ENCODE assay signal across 9 cellular contexts in genomic region chr2:230793573-230794359, GRCh38.
DNase-seq lines count a peak whose midpoint lies in the region; FAIRE-seq and TF ChIP-seq lines count a peak whose summit lies in the region.
"Had no signal": no experiment of that assay in that cellular context is flagged by ENCODE, and none has a peak within 500 bp of the region (broad histone marks: within the 10 kb centered on the region; RNA-seq: fewer than 3 reads in every experiment).

No MANE protein-coding gene starts in this region.

- no peak for TF ChIP-seq POLR2A in GM12892 (IDR thresholded peaks at IDR 0.05; ENCODE audit: low read depth, low read length)

- intact Hi-C loops in activated CD4-positive, alpha-beta T cell treated with anti-CD3 and anti-CD28 coated beads, Interleukin-2, amount 10 ng/mL, durations not matched to agents 24 days and 14 days (cut with micrococcal nuclease), result loop anchor here (1.0 to 10.0 kb wide), 8 partner anchors 12 to 789 kb away; no protein-coding TSS in a partner anchor

- H3K4me3 ChIP-seq in HL-60 (replicated peaks; ENCODE audit: insufficient read depth, low read length) (no peak overlapping the region), coronary artery (peak overlapping the region; percentile 19)

- H3K9me3 Mint-ChIP-seq in activated CD4-positive, alpha-beta T cell treated with anti-CD3 and anti-CD28 coated beads, Interleukin-2, amount 10 ng/mL, durations not matched to agents 24 days and 14 days, result peaks cover 6% of the 10 kb centered on the region

- no peaks in the 10 kb centered on the region for H3K27me3 Mint-ChIP-seq in activated CD4-positive, alpha-beta T cell treated with anti-CD3 and anti-CD28 coated beads, Interleukin-2, amount 10 ng/mL, durations not matched to agents 24 days and 14 days

- H3K27ac ChIP-seq in HL-60 (replicated peaks) (peak overlapping the region; percentile 41), coronary artery (peak overlapping the region; percentile 73 to 93)
- H3K27ac ChIP-seq: KMS-11 had no signal

- H3K36me3 Mint-ChIP-seq in activated CD4-positive, alpha-beta T cell treated with anti-CD3 and anti-CD28 coated beads, Interleukin-2, amount 10 ng/mL, durations not matched to agents 24 days and 14 days (ENCODE audit: low read depth), result peaks cover 62% of the 10 kb centered on the region

- H3K4me3 Mint-ChIP-seq in activated CD4-positive, alpha-beta T cell treated with anti-CD3 and anti-CD28 coated beads, Interleukin-2, amount 10 ng/mL, durations not matched to agents 24 days and 14 days, result peak overlapping the region; percentile 65

- H3K4me1 Mint-ChIP-seq in activated CD4-positive, alpha-beta T cell treated with anti-CD3 and anti-CD28 coated beads, Interleukin-2, amount 10 ng/mL, durations not matched to agents 24 days and 14 days, result peaks cover 43% of the 10 kb centered on the region

- FAIRE-seq in GM12892 (lab: Jason Lieb, UNC), result peak; percentile 76

- no peaks in the 10 kb centered on the region for H3K27me3 ChIP-seq in HL-60 (ENCODE audit: insufficient read depth, poor library complexity, severe bottlenecking)

- H3K27ac Mint-ChIP-seq in activated CD4-positive, alpha-beta T cell treated with anti-CD3 and anti-CD28 coated beads, Interleukin-2, amount 10 ng/mL, durations not matched to agents 24 days and 14 days, result peak overlapping the region; percentile 95

- DNase-seq in GM12892 (ENCODE audit: insufficient read length) (no peak), HL-60 (ENCODE audit: low read depth in 1 of 2, low spot score in 1 of 2) (peak; percentile 58 to 88), coronary artery (ENCODE audit: low spot score) (peak; percentile 83), middle frontal gyrus (ENCODE audit: extremely low spot score, low spot score) (peak; percentile 40), NCI-H1048 (lab: John Stamatoyannopoulos, UW) (no peak), iPS-NIHi11 (ENCODE audit: low spot score) (no peak)
- DNase-seq in activated CD4-positive, alpha-beta T cell treated with anti-CD3 and anti-CD28 coated beads, Interleukin-2, amount 10 ng/mL, durations not matched to agents 24 days and 14 days, result peak; percentile 91
- peak; percentile 40 to 44 for DNase-seq in stimulated activated CD8-positive, alpha-beta memory T cell treated with anti-CD3 and anti-CD28 coated beads, Interleukin-2, amount 100 ng/mL, for 48 hours (ENCODE audit: low read depth in 2 of 2)

- no peak for TF ChIP-seq CTCF in HL-60 (IDR thresholded peaks at IDR 0.05; ENCODE audit: insufficient read depth, low read length)
- TF ChIP-seq CTCF in coronary artery (IDR thresholded peaks at IDR 0.05), result no peak

Comparison
In these comparisons a context has a peak if more than half of its experiments do, and no peak if none do; other contexts are left out.
1. DNase-seq: peak in HL-60 (2 of 2), activated CD4-positive, alpha-beta T cell treated with anti-CD3 and anti-CD28 coated beads, Interleukin-2, amount 10 ng/mL, durations not matched to agents 24 days and 14 days (single experiment), coronary artery (single experiment), middle frontal gyrus (single experiment) and stimulated activated CD8-positive, alpha-beta memory T cell treated with anti-CD3 and anti-CD28 coated beads, Interleukin-2, amount 100 ng/mL, for 48 hours (2 of 2); none in GM12892 (single experiment), NCI-H1048 (single experiment) and iPS-NIHi11 (single experiment).